Comparison of ENCODE assay signal across 32 cellular contexts in genomic region chr14:101673873-101674272, GRCh38.
A peak's percentile ranks its signal among the peaks of the same experiment; 100 is the strongest.
DNase-seq lines count a peak whose midpoint lies in the region; ATAC-seq, FAIRE-seq and TF ChIP-seq lines count a peak whose summit lies in the region.
"Had no signal": no experiment of that assay in that cellular context is flagged by ENCODE, and none has a peak within 500 bp of the region (broad histone marks: within the 10 kb centered on the region; RNA-seq: fewer than 3 reads in every experiment).

No MANE protein-coding gene starts in this region.

- TF ChIP-seq CTCF in K562 (IDR thresholded peaks at IDR 0.05 in 2 of 3, conservative IDR thresholded peaks at IDR 0.05 in 1 of 3; ENCODE audit: insufficient read depth in 2 of 3, low read depth in 1 of 3, low read length in 3 of 3) = no peak
- no peak for TF ChIP-seq CTCF in endodermal cell (conservative IDR thresholded peaks at IDR 0.05)

- H3K36me3 Mint-ChIP-seq in endodermal cell (ENCODE audit: low read depth) = peaks cover 4% of the 10 kb centered on the region
- H3K36me3 Mint-ChIP-seq: CD14-positive monocyte had no signal

- POLR2A ChIA-PET in K562 (lab: Yijun Ruan, JAX) = no interaction called here

- no peak overlapping the region for H3K4me3 ChIP-seq in K562
- H3K4me3 ChIP-seq in endodermal cell (ENCODE audit: low read length) = peak overlapping the region; percentile 64
- H3K4me3 ChIP-seq: A549; BLaER1; BLaER1 treated with 17β-estradiol and CSF1 and Interleukin-3, amounts not matched to agents 10 nM and 100 nM had no signal

- no peaks in the 10 kb centered on the region for H4K20me1 ChIP-seq in K562 (replicated peaks; ENCODE audit: control insufficient read depth, insufficient read depth, low read length)
- H4K20me1 ChIP-seq: BLaER1; BLaER1 treated with 17β-estradiol and CSF1 and Interleukin-3, amounts not matched to agents 10 nM and 100 nM had no signal

- CTCF ChIA-PET in K562 (lab: Yijun Ruan, JAX; ENCODE audit: low intra/inter-chr PET ratio) = no interaction called here

- H3K4me2 ChIP-seq in K562 (ENCODE audit: insufficient read depth, low read length) = no peak overlapping the region
- H3K4me2 ChIP-seq: A549; BLaER1; BLaER1 treated with 17β-estradiol and CSF1 and Interleukin-3, amounts not matched to agents 10 nM and 100 nM had no signal

- H3K4me3 Mint-ChIP-seq in endodermal cell = no peak overlapping the region
- H3K4me3 Mint-ChIP-seq: B cell; CD4-positive, alpha-beta memory T cell; CD4-positive, alpha-beta T cell; CD4-positive, CD25-positive, alpha-beta regulatory T cell; CD8-positive, alpha-beta memory T cell; CD8-positive, alpha-beta T cell had no signal

- TF ChIP-seq RAD21 in K562 (CRISPR knock-in tag; conservative IDR thresholded peaks at IDR 0.05 in 1 of 2, IDR thresholded peaks at IDR 0.05 in 1 of 2) = no peak

- 0 out of 2 replicates have a peak overlapping the region, but pooled peaks have one; percentile 38 for H2AFZ ChIP-seq in K562 (ENCODE audit: low read depth, low read length)

- peaks cover 3% of the 10 kb centered on the region for H3K4me1 Mint-ChIP-seq in endodermal cell
- H3K4me1 Mint-ChIP-seq: B cell; CD14-positive monocyte; CD4-positive, alpha-beta memory T cell; CD8-positive, alpha-beta memory T cell had no signal

- H3K9me1 ChIP-seq in K562 (ENCODE audit: control insufficient read depth, insufficient read depth, low read length) = no peaks in the 10 kb centered on the region

- TF ChIP-seq EP300 in K562 (IDR thresholded peaks at IDR 0.05; ENCODE audit: low read length) = peak; percentile 52; the same call in 1 of the 2 replicates

- no peaks in the 10 kb centered on the region; the same call in 2 of the 3 replicates for H3K36me3 ChIP-seq in K562 (ENCODE audit: control insufficient read depth, insufficient read depth, low read length)
- no peaks in the 10 kb centered on the region for H3K36me3 ChIP-seq in endodermal cell (ENCODE audit: control insufficient read depth, insufficient read depth, low read length)
- H3K36me3 ChIP-seq: BE2C; BLaER1; BLaER1 treated with 17β-estradiol and CSF1 and Interleukin-3, amounts not matched to agents 10 nM and 100 nM had no signal

- H3K79me2 ChIP-seq in K562 (ENCODE audit: control insufficient read depth, insufficient read depth, low read length) = no peaks in the 10 kb centered on the region

- no peak for FAIRE-seq in K562 (lab: Jason Lieb, UNC)
- FAIRE-seq: A549, D721Med had no signal

- H3K9ac ChIP-seq in K562 (ENCODE audit: insufficient read depth in 1 of 2, low read depth in 2 of 2, low read length in 2 of 2) (no peak overlapping the region), endodermal cell (ENCODE audit: extremely low read depth, low read length, poor library complexity, severe bottlenecking) (no peak overlapping the region)
- H3K9ac ChIP-seq: BLaER1; BLaER1 treated with 17β-estradiol and CSF1 and Interleukin-3, amounts not matched to agents 10 nM and 100 nM had no signal

- H3K27me3 Mint-ChIP-seq in endodermal cell (ENCODE audit: insufficient read depth) = peaks cover 14% of the 10 kb centered on the region

- in situ Hi-C loops in K562 (cut with MboI) = no loop called here

- ATAC-seq in K562 = no peak
- ATAC-seq: A549; CD8-positive, alpha-beta T cell had no signal

- H3K27me3 ChIP-seq in K562 (ENCODE audit: control insufficient read depth in 2 of 2, insufficient read depth in 2 of 2, low read length in 2 of 2) (no peaks in the 10 kb centered on the region), endodermal cell (ENCODE audit: control insufficient read depth, insufficient read depth, low read length, poor library complexity, severe bottlenecking) (no peaks in the 10 kb centered on the region)
- H3K27me3 ChIP-seq: BLaER1; BLaER1 treated with 17β-estradiol and CSF1 and Interleukin-3, amounts not matched to agents 10 nM and 100 nM had no signal

- no peaks in the 10 kb centered on the region; the same call in 1 of the 2 replicates for H3K9me3 ChIP-seq in K562 (replicated peaks; ENCODE audit: control insufficient read depth, insufficient read depth, low read depth, low read length)
- peaks cover 48% of the 10 kb centered on the region for H3K9me3 ChIP-seq in endodermal cell (ENCODE audit: control insufficient read depth, low read length)
- H3K9me3 ChIP-seq: BE2C, Caco-2 had no signal

- intact Hi-C loops in K562 (cut with micrococcal nuclease) = no loop called here

- no peak for TF ChIP-seq POLR2A in K562 (conservative IDR thresholded peaks at IDR 0.05)

- DNase-seq in K562 (ENCODE audit: extremely low read depth in 1 of 4, low spot score in 3 of 4) (no peak), endodermal cell (no peak), activated gamma-delta T cell treated with Interleukin-2 at 50 U/mL for 16 hours (no peak), nucleus accumbens (lab: John Stamatoyannopoulos, UW) (no peak)
- DNase-seq: 8988T; ACHN; AML-193; BE2C; C1 segment of cervical spinal cord; Caco-2; Calu3; CD4-positive, alpha-beta memory T cell; CD4-positive, alpha-beta T cell; CD4-positive, CD25-positive, alpha-beta regulatory T cell; CD8-positive, alpha-beta memory T cell; CD8-positive, alpha-beta T cell; COR-L47; DMS 273 treated with DMSO at 0.1 percent for 48 hours; DMS153; DMS53; DMS79; DMS79 treated with DMSO at 0.1 percent for 48 hours; DND-41; EL had no signal

- H3K9me3 Mint-ChIP-seq in endodermal cell = peaks cover 29% of the 10 kb centered on the region

- H3K27ac ChIP-seq in K562 (ENCODE audit: extremely low read depth, low read depth, low read length) = peak overlapping the region; percentile 55; the same call in 2 of the 3 replicates
- H3K27ac ChIP-seq in endodermal cell (ENCODE audit: low read depth, low read length) = no peak overlapping the region
- H3K27ac ChIP-seq: 22Rv1; A549; BLaER1; BLaER1 treated with 17β-estradiol and CSF1 and Interleukin-3, amounts not matched to agents 10 nM and 100 nM; C4-2B had no signal

- H3K27ac Mint-ChIP-seq in endodermal cell = no peak overlapping the region
- H3K27ac Mint-ChIP-seq: B cell; CD14-positive monocyte; CD4-positive, alpha-beta memory T cell; CD4-positive, alpha-beta T cell; CD4-positive, CD25-positive, alpha-beta regulatory T cell; CD8-positive, alpha-beta memory T cell; CD8-positive, alpha-beta T cell had no signal

- peaks cover 0 to 7% of the 10 kb centered on the region in 2 experiments; a peak in 3 of 5 replicates for H3K4me1 ChIP-seq in K562 (replicated peaks in 1 of 2; ENCODE audit: control insufficient read depth in 2 of 2, insufficient read depth in 2 of 2, low read length in 2 of 2)
- H3K4me1 ChIP-seq in endodermal cell (ENCODE audit: control insufficient read depth, insufficient read depth, low read length) = no peaks in the 10 kb centered on the region
- H3K4me1 ChIP-seq: A549; BE2C; BLaER1; BLaER1 treated with 17β-estradiol and CSF1 and Interleukin-3, amounts not matched to agents 10 nM and 100 nM; Caco-2 had no signal

- 27% methylated on average over 5 of the region's 5 CpGs for WGBS in K562 (ENCODE audit: insufficient coverage, low coverage, missing lambda C conversion rate)
- 78 to 84% methylated on average over 3 to 5 of the region's 5 CpGs for WGBS in endodermal cell (ENCODE audit: insufficient coverage in 1 of 2, insufficient read length in 1 of 2), 2 experiments

- no TSS peak for BruUV-seq in K562 (replicated peaks; lab: Mats Ljungman, UMichigan)

TF ChIP-seq in K562, 482 proteins besides CTCF, POLR2A, EP300 and RAD21 (continues in another document):
- TF ChIP-seq ZSCAN32 (CRISPR knock-in tag; IDR thresholded peaks at IDR 0.05) (no peak), NR3C1 (CRISPR knock-in tag; IDR thresholded peaks at IDR 0.05) (no peak), NBN (IDR thresholded peaks at IDR 0.05; ENCODE audit: low read depth) (no peak), NCOR1 (IDR thresholded peaks at IDR 0.05) (peak; percentile 10; the same call in 1 of the 2 replicates), TRIM24 (IDR thresholded peaks at IDR 0.05) (peak in 1 of 2 experiments; percentile 50; a peak in 2 of 4 replicates), ELF4 (CRISPR knock-in tag; IDR thresholded peaks at IDR 0.05) (no peak), ATF4 (CRISPR knock-in tag; IDR thresholded peaks at IDR 0.05) (no peak), ZNF75A (CRISPR knock-in tag; IDR thresholded peaks at IDR 0.05) (no peak), DNMT1 (IDR thresholded peaks at IDR 0.05) (no peak), ARID1B (IDR thresholded peaks at IDR 0.05) (peak; percentile 75), ZNF780A (CRISPR knock-in tag; IDR thresholded peaks at IDR 0.05) (no peak), CBFA2T3 (IDR thresholded peaks at IDR 0.05) (peak; percentile 63), NFYB (IDR thresholded peaks at IDR 0.05; ENCODE audit: extremely low read depth, insufficient read length) (no peak), IRF9 (tag; IDR thresholded peaks at IDR 0.05) (no peak), ZNF639 (CRISPR knock-in tag; conservative IDR thresholded peaks at IDR 0.05 in 1 of 2, IDR thresholded peaks at IDR 0.05 in 1 of 2) (no peak), TAL1 (IDR thresholded peaks at IDR 0.05) (peak; percentile 55; the same call in 1 of the 2 replicates), RBM39 (optimal IDR thresholded peaks at IDR 0.05; ENCODE audit: low read depth, low read length) (no peak)
